Comparison of ENCODE assay signal across 20 cellular contexts in the genomic region with DNA sequence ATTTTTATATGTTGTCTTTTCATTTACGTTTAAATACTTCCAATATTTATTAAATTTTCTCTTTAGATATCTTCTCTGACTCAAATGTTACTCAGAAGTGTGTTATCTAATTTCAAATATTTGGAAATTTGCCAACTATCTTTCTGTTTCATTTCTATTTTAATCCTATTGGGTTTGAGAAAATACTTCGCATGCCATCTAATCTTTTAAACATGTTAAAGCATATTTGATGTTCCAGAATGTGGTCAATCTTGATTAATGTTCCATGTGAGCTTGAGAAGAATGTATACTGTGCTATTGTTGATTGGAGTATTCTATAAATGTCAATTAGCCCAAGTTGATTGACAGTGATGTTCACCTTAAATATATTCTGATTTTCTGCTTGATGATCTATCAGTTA. TPM values are rescaled to one million over a fixed set of nuclear protein-coding genes. Genes with fewer than 3 reads are reported as not detected.
DNase-seq lines count a peak whose midpoint lies in the region; ATAC-seq and TF ChIP-seq lines count a peak whose summit lies in the region.
"Had no signal": no experiment of that assay in that cellular context is flagged by ENCODE, and none has a peak within 500 bp of the region (broad histone marks: within the 10 kb centered on the region; RNA-seq: fewer than 3 reads in every experiment).

No MANE protein-coding gene starts in this region.

- no peak for ATAC-seq in GM19023 (IDR thresholded peaks at IDR 0.05; ENCODE audit: unreplicated experiment)
- ATAC-seq: GM23338, Right ventricle myocardium inferior had no signal

- TF ChIP-seq EP300 in SK-N-SH (IDR thresholded peaks at IDR 0.05; ENCODE audit: borderline replicate concordance in 1 of 2, low read depth in 1 of 2, low read length in 1 of 2), result no peak

- WGBS in SK-N-SH (ENCODE audit: low lambda C conversion rate), result 61% methylated on average over 2 of the region's 2 CpGs

- no peak overlapping the region for H3K9ac ChIP-seq in SK-N-SH
- H3K9ac ChIP-seq: BLaER1 treated with 17β-estradiol and CSF1 and Interleukin-3, amounts not matched to agents 10 nM and 100 nM had no signal

- H3K4me2 ChIP-seq in SK-N-SH, result no peak overlapping the region
- H3K4me2 ChIP-seq: BLaER1 treated with 17β-estradiol and CSF1 and Interleukin-3, amounts not matched to agents 10 nM and 100 nM; GM23338; PC-9 had no signal

- POLR2A ChIA-PET in SK-N-SH (lab: Yijun Ruan, JAX), result no interaction called here

- H3K27ac ChIP-seq in SK-N-SH (ENCODE audit: low read depth in 2 of 2, low read length in 1 of 2), result no peak overlapping the region; a peak in 1 of 4 replicates
- H3K27ac ChIP-seq in epithelial cell of prostate, result no peak overlapping the region
- H3K27ac ChIP-seq in coronary artery, result no peak overlapping the region
- H3K27ac ChIP-seq: BLaER1 treated with 17β-estradiol and CSF1 and Interleukin-3, amounts not matched to agents 10 nM and 100 nM; PC-9; SK-N-MC had no signal

- H3K9me2 ChIP-seq in SK-N-SH, result no peaks in the 10 kb centered on the region

- TF ChIP-seq CTCF in SK-N-SH (IDR thresholded peaks at IDR 0.05), result no peak
- TF ChIP-seq CTCF in coronary artery (IDR thresholded peaks at IDR 0.05), result no peak

- H3K4me3 ChIP-seq in SK-N-SH (ENCODE audit: low read depth in 2 of 2, low read length in 1 of 2), result no peak overlapping the region
- no peak overlapping the region for H3K4me3 ChIP-seq in coronary artery
- H3K4me3 ChIP-seq: BLaER1 treated with 17β-estradiol and CSF1 and Interleukin-3, amounts not matched to agents 10 nM and 100 nM; GM23338; MG63; PC-9; SK-N-MC had no signal

- CTCF ChIA-PET in SK-N-SH (lab: Yijun Ruan, JAX), result no interaction called here

- H2AFZ ChIP-seq in SK-N-SH (ENCODE audit: low read depth), result no peak overlapping the region
- H2AFZ ChIP-seq: GM23338, PC-9 had no signal

- H3K9me3 ChIP-seq in SK-N-SH, result peaks cover 6% of the 10 kb centered on the region
- H3K9me3 ChIP-seq: MG63 had no signal

- H3K79me2 ChIP-seq in SK-N-SH (ENCODE audit: insufficient read depth), result no peaks in the 10 kb centered on the region

- no peaks in the 10 kb centered on the region for H3K4me1 ChIP-seq in SK-N-SH (ENCODE audit: control insufficient read depth in 1 of 2, insufficient read depth in 2 of 2, low read depth in 1 of 2, low read length in 1 of 2)
- H3K4me1 ChIP-seq: BLaER1 treated with 17β-estradiol and CSF1 and Interleukin-3, amounts not matched to agents 10 nM and 100 nM had no signal

- no peaks in the 10 kb centered on the region for H3F3A ChIP-seq in SK-N-SH (replicated peaks; ENCODE audit: insufficient read depth)

- DNase-seq in ELR (ENCODE audit: low read depth) (peak; percentile 22), SK-N-SH (no peak), epithelial cell of prostate (ENCODE audit: low read depth, low spot score) (peak; percentile 20), non-pigmented ciliary epithelial cell (ENCODE audit: low read depth) (peak; percentile 59), COLO829 (ENCODE audit: low spot score) (no peak), coronary artery (ENCODE audit: low spot score) (no peak), NCI-H2029 (lab: John Stamatoyannopoulos, UW) (no peak)
- DNase-seq: DMS153, KG1, MG63, NCI-H1092 treated with DMSO at 0.1 percent for 48 hours, NCI-H1694 treated with DMSO at 0.1 percent for 48 hours, NCI-H446, NCI-H748 treated with DMSO at 0.1 percent for 48 hours, PC-9 had no signal

- H3K36me3 ChIP-seq in SK-N-SH (replicated peaks in 1 of 2; ENCODE audit: control insufficient read depth in 1 of 2, insufficient read depth in 2 of 2, low read length in 1 of 2), result peaks cover 0 to 3% of the 10 kb centered on the region in 2 experiments
- H3K36me3 ChIP-seq: BLaER1 treated with 17β-estradiol and CSF1 and Interleukin-3, amounts not matched to agents 10 nM and 100 nM; MG63 had no signal

- no peaks in the 10 kb centered on the region for H3K27me3 ChIP-seq in SK-N-SH (ENCODE audit: insufficient read depth)
- H3K27me3 ChIP-seq: BLaER1 treated with 17β-estradiol and CSF1 and Interleukin-3, amounts not matched to agents 10 nM and 100 nM; MG63 had no signal

- H4K20me1 ChIP-seq in SK-N-SH (ENCODE audit: insufficient read depth), result no peaks in the 10 kb centered on the region
- H4K20me1 ChIP-seq: BLaER1 treated with 17β-estradiol and CSF1 and Interleukin-3, amounts not matched to agents 10 nM and 100 nM had no signal

- TF ChIP-seq RAD21 in SK-N-SH (IDR thresholded peaks at IDR 0.05; ENCODE audit: low read length), result no peak

TF ChIP-seq in SK-N-SH, 30 proteins besides CTCF, POLR2A, EP300 and RAD21:
- TF ChIP-seq NFIC (IDR thresholded peaks at IDR 0.05; ENCODE audit: borderline replicate concordance), result peak; percentile 63; the same call in 1 of the 2 replicates
- TF ChIP-seq TAF1 (IDR thresholded peaks at IDR 0.05; ENCODE audit: borderline replicate concordance, low read depth, low read length), result no peak
- TF ChIP-seq TEAD4 (IDR thresholded peaks at IDR 0.05; ENCODE audit: borderline replicate concordance, insufficient read depth), result peak; percentile 51; the same call in 1 of the 2 replicates
- no peak for TF ChIP-seq RCOR1 (IDR thresholded peaks at IDR 0.05; ENCODE audit: low read length)
- TF ChIP-seq FOXJ3 (CRISPR knock-in tag; IDR thresholded peaks at IDR 0.05), result no peak
- TF ChIP-seq PBX3 (IDR thresholded peaks at IDR 0.05), result peak; percentile 39
- no peak for TF ChIP-seq POLR2AphosphoS5 (IDR thresholded peaks at IDR 0.05; ENCODE audit: low read depth, low read length)
- TF ChIP-seq FOXM1 (IDR thresholded peaks at IDR 0.05; ENCODE audit: low read depth), result no peak

RNA-seq across cellular contexts. Expression of gene DCN, which starts 11.9 kb away (rescaled TPM):
- polyA plus RNA-seq in SK-N-SH (2012; rRNA removed), result 5.5 and 8.9 TPM in 2 replicates
- 5.9 and 7.0 TPM in 2 replicates for polyA plus RNA-seq in SK-N-SH (2012; cell fraction: cytosol; rRNA removed)
- polyA plus RNA-seq in SK-N-SH (2012; cell fraction: nucleus; rRNA removed), result 3.5 and 7.3 TPM in 2 replicates
- polyA plus RNA-seq: GM23338 had no signal

Comparison
In these comparisons a context has a peak if more than half of its experiments do, and no peak if none do; other contexts are left out.
1. DNase-seq: peak in ELR (single experiment), epithelial cell of prostate (single experiment) and non-pigmented ciliary epithelial cell (single experiment); none in SK-N-SH (single experiment), COLO829 (single experiment), coronary artery (single experiment) and NCI-H2029 (single experiment).